ENCODE assay signal across 9 cellular contexts in the genomic region with DNA sequence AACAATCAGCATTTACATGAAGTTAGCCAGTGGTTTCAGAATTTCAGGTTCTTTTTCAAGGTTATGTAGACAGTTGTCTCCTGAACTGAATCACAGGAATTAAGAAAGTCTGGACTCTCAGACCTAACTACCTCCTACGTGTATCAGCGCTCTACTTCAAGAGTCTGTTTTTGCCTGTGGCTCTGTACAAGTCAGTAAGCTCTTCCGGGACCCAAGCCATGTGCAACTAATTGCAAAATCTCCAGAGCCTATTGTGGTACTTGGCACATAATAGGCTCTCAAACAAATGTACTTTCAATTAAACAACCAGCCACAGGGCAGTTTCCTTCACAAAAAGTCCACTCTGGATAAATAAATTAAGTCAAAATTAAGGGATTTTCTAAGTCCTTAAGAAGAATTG.
DNase-seq lines count a peak whose midpoint lies in the region; ATAC-seq and TF ChIP-seq lines count a peak whose summit lies in the region.
"Had no signal": no experiment of that assay in that cellular context is flagged by ENCODE, and none has a peak within 500 bp of the region (broad histone marks: within the 10 kb centered on the region; RNA-seq: fewer than 3 reads in every experiment).

No MANE protein-coding gene starts in this region.

- no peak for TF ChIP-seq CTCF in omental fat pad (IDR thresholded peaks at IDR 0.05)

- ATAC-seq in omental fat pad (ENCODE audit: low FRiP score) (peak; percentile 55), HG02571 (IDR thresholded peaks at IDR 0.05; ENCODE audit: unreplicated experiment) (no peak)

- DNase-seq in DMS79 treated with DMSO at 0.1 percent for 48 hours (lab: John Stamatoyannopoulos, UW): peak; percentile 67
- peak; percentile 31 for DNase-seq in NCI-H345 (lab: John Stamatoyannopoulos, UW)
- peak; percentile 47 for DNase-seq in dermis blood vessel endothelial cell
- DNase-seq in omental fat pad (ENCODE audit: low spot score): no peak
- DNase-seq in A172 (ENCODE audit: low spot score): no peak
- no peak for DNase-seq in stimulated activated CD4-positive, alpha-beta T cell treated with anti-CD3 and anti-CD28 coated beads, Interleukin-15, amount 100 ng/mL, for 24 hours
- no peak for DNase-seq in stimulated activated naive CD4-positive, alpha-beta T cell treated with Interleukin-2 at 50 U/mL for 16 hours (lab: John Stamatoyannopoulos, UW)
- DNase-seq: CD8-positive, alpha-beta memory T cell had no signal

Comparison
In these comparisons a context has a peak if more than half of its experiments do, and no peak if none do; other contexts are left out.
1. DNase-seq: peak in DMS79 treated with DMSO at 0.1 percent for 48 hours (single experiment), NCI-H345 (single experiment) and dermis blood vessel endothelial cell (single experiment); none in omental fat pad (single experiment), A172 (single experiment), stimulated activated CD4-positive, alpha-beta T cell treated with anti-CD3 and anti-CD28 coated beads, Interleukin-15, amount 100 ng/mL, for 24 hours (single experiment) and stimulated activated naive CD4-positive, alpha-beta T cell treated with Interleukin-2 at 50 U/mL for 16 hours (single experiment).